ENCODE assay signal across 8 cellular contexts in the genomic region with DNA sequence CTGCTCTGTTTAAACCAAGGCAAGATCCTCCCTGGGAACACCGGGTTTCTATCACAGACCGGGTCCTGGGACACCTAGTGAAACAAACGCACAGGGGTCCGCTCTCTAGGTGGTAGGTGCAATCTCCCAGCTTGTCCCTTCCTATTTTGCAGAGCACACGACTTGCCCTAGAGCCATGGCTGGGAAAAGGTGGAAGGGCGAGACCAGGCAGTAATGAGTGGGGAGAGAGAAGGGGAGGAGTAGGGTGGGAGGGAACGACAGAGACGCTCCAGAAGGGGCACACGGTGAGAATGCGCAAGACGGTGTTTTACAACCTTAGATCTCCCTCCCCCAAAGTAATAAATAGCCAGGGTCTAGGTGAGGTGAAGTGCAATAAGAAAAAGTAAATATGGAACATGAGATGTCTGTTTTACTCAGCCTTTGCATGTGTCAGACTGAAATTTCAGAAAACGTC. TPM values are rescaled to one million over a fixed set of nuclear protein-coding genes. Genes with fewer than 3 reads are reported as not detected.
A peak's percentile ranks its signal among the peaks of the same experiment; 100 is the strongest.
DNase-seq lines count a peak whose midpoint lies in the region; ATAC-seq and TF ChIP-seq lines count a peak whose summit lies in the region.

No MANE protein-coding gene starts in this region.

- no peak for TF ChIP-seq CTCF in fibroblast of the aortic adventitia (IDR thresholded peaks at IDR 0.05; ENCODE audit: insufficient read depth, low read length)
- TF ChIP-seq CTCF in ovary (IDR thresholded peaks at IDR 0.05): no peak

- no peaks in the 10 kb centered on the region for H3K9me3 ChIP-seq in SJSA1 (replicated peaks)
- no peaks in the 10 kb centered on the region for H3K9me3 ChIP-seq in ovary

- peaks cover 6% of the 10 kb centered on the region for H3K36me3 ChIP-seq in SJSA1
- no peaks in the 10 kb centered on the region for H3K36me3 ChIP-seq in ovary

- H3K4me1 ChIP-seq in SJSA1 (replicated peaks) (peaks cover 14% of the 10 kb centered on the region), ovary (ENCODE audit: insufficient read depth) (peaks cover 5% of the 10 kb centered on the region)

- H3K27ac ChIP-seq in SJSA1 (no peak overlapping the region; the same call in 1 of the 2 replicates), ovary (peak overlapping the region in 1 of 2 donors; percentile 60)

- H3K27me3 ChIP-seq in SJSA1 (replicated peaks) (no peaks in the 10 kb centered on the region), ovary (no peaks in the 10 kb centered on the region)

- no peak for TF ChIP-seq EP300 in ovary (IDR thresholded peaks at IDR 0.05)

- intact Hi-C loops in ovary (cut with DNase I): loop anchor here in 1 of 4 donors (5.0 to 10.0 kb wide), 2 partner anchors 78 to 184 kb away; no protein-coding TSS in a partner anchor

- no peak for TF ChIP-seq POLR2A in ovary (IDR thresholded peaks at IDR 0.05)

- no peak for ATAC-seq in HG03354 (IDR thresholded peaks at IDR 0.05; ENCODE audit: poor library complexity, severe bottlenecking, unreplicated experiment)
- no peak for ATAC-seq in HG02938 (IDR thresholded peaks at IDR 0.05; ENCODE audit: unreplicated experiment)

- 6 to 8% (median 8%) methylated on average over 12 of the region's 12 CpGs for WGBS in ovary, 3 donors

- H3K4me3 ChIP-seq in SJSA1 (peak overlapping the region; percentile 99), fibroblast of the aortic adventitia (ENCODE audit: low read depth, low read length) (peak overlapping the region; percentile 85), ovary (peak overlapping the region; percentile 49)

- peak; percentile 53 for DNase-seq in Daoy (ENCODE audit: low read depth)
- no peak for DNase-seq in SJSA1 (ENCODE audit: low read depth in 1 of 2, low spot score in 2 of 2)
- DNase-seq in fibroblast of the aortic adventitia (ENCODE audit: low read depth): no peak
- no peak for DNase-seq in ovary
- DNase-seq in DMS153 (lab: John Stamatoyannopoulos, UW): no peak
- DNase-seq in HuH-7.5 (ENCODE audit: low spot score): no peak

RNA-seq across cellular contexts. Expression of a gene that starts 9.3 kb away (rescaled TPM):
- total RNA-seq in Daoy (2014; rRNA removed; shearing (Covaris generic)): 54.6 and 54.9 TPM in 2 replicates
- total RNA-seq in SJSA1 (2014; rRNA removed; shearing (Covaris generic)): 20.5 and 20.6 TPM in 2 replicates
- total RNA-seq in fibroblast of the aortic adventitia (ENCODE audit: low replicate concordance): 32.5 and 77.2 TPM in 2 replicates
- 10 to 100 TPM; 13.3 to 51.0 (median 20.5) TPM for total RNA-seq in ovary
- 10 to 100 TPM in 1 of 2 donors, 1 to 10 TPM in 1; 7.9 to 13.7 TPM for polyA plus RNA-seq in ovary

Comparison
In these comparisons a context has a peak if more than half of its experiments do, and no peak if none do; other contexts are left out.
1. H3K4me3 ChIP-seq: peak in every context shown above with its lines; median percentile 99 in SJSA1; 85 in fibroblast of the aortic adventitia; 49 in ovary.